In genomic region chr12:108890208-108890607, GRCh38 we compare ENCODE assay signal across 1 cellular context.
TF ChIP-seq lines count a peak whose summit lies in the region.

No MANE protein-coding gene starts in this region.

TF ChIP-seq in A549, 52 proteins besides CTCF, POLR2A, EP300 and RAD21:
- TF ChIP-seq, protein P1, sequence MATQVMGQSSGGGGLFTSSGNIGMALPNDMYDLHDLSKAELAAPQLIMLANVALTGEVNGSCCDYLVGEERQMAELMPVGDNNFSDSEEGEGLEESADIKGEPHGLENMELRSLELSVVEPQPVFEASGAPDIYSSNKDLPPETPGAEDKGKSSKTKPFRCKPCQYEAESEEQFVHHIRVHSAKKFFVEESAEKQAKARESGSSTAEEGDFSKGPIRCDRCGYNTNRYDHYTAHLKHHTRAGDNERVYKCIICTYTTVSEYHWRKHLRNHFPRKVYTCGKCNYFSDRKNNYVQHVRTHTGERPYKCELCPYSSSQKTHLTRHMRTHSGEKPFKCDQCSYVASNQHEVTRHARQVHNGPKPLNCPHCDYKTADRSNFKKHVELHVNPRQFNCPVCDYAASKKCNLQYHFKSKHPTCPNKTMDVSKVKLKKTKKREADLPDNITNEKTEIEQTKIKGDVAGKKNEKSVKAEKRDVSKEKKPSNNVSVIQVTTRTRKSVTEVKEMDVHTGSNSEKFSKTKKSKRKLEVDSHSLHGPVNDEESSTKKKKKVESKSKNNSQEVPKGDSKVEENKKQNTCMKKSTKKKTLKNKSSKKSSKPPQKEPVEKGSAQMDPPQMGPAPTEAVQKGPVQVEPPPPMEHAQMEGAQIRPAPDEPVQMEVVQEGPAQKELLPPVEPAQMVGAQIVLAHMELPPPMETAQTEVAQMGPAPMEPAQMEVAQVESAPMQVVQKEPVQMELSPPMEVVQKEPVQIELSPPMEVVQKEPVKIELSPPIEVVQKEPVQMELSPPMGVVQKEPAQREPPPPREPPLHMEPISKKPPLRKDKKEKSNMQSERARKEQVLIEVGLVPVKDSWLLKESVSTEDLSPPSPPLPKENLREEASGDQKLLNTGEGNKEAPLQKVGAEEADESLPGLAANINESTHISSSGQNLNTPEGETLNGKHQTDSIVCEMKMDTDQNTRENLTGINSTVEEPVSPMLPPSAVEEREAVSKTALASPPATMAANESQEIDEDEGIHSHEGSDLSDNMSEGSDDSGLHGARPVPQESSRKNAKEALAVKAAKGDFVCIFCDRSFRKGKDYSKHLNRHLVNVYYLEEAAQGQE (IDR thresholded peaks at IDR 0.05), result peak; percentile 85
- no peak for TF ChIP-seq HOXB13 (CRISPR knock-in tag; IDR thresholded peaks at IDR 0.05; ENCODE audit: low read depth)
